In the genomic region with DNA sequence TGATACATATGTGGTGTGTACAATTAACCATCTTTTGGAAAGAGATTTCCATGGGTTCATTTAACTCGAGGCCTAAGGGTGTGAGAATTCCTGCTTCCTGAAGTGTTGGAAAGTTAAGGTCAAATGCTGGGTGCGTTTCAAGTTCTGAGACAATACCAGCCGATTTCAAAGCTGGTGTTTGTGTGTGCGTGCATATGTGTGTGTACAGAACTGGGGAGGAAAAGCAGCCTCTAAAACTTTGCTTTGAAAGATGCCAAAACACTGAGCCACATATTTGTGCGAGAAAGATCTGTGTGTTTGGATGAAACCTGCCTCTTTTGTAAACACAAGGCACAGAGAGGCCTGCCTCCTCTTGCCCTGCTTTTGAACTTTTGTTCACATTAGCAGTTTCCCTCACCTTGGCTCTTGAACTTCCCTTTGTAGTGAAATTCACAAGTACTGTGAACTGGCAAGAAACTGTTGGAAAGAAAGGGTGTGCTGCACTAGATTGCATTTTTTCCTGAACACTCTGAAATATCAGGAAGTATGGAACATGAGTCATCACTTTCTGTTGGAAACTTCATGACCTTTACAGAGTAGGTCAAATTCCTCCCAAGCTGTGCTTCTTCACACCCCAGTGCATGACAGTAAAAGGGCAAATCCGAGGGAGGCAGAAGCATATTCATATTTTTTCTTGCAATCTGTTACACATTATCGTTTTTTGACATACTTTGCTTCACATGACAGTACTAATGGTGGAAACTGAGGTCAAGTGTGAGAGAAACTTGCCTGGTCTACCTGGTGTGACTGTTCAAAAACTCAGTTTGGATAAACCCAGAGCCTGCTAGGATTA, we compare ENCODE assay signal across 1 cellular context.
TF ChIP-seq lines count a peak whose summit lies in the region.

No MANE protein-coding gene starts in this region.

TF ChIP-seq in K562, 482 proteins besides CTCF, POLR2A, EP300 and RAD21 (continued from another document and continues in another):
- TF ChIP-seq, protein P1, sequence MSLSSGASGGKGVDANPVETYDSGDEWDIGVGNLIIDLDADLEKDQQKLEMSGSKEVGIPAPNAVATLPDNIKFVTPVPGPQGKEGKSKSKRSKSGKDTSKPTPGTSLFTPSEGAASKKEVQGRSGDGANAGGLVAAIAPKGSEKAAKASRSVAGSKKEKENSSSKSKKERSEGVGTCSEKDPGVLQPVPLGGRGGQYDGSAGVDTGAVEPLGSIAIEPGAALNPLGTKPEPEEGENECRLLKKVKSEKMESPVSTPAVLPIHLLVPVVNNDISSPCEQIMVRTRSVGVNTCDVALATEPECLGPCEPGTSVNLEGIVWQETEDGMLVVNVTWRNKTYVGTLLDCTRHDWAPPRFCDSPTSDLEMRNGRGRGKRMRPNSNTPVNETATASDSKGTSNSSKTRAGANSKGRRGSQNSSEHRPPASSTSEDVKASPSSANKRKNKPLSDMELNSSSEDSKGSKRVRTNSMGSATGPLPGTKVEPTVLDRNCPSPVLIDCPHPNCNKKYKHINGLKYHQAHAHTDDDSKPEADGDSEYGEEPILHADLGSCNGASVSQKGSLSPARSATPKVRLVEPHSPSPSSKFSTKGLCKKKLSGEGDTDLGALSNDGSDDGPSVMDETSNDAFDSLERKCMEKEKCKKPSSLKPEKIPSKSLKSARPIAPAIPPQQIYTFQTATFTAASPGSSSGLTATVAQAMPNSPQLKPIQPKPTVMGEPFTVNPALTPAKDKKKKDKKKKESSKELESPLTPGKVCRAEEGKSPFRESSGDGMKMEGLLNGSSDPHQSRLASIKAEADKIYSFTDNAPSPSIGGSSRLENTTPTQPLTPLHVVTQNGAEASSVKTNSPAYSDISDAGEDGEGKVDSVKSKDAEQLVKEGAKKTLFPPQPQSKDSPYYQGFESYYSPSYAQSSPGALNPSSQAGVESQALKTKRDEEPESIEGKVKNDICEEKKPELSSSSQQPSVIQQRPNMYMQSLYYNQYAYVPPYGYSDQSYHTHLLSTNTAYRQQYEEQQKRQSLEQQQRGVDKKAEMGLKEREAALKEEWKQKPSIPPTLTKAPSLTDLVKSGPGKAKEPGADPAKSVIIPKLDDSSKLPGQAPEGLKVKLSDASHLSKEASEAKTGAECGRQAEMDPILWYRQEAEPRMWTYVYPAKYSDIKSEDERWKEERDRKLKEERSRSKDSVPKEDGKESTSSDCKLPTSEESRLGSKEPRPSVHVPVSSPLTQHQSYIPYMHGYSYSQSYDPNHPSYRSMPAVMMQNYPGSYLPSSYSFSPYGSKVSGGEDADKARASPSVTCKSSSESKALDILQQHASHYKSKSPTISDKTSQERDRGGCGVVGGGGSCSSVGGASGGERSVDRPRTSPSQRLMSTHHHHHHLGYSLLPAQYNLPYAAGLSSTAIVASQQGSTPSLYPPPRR (CRISPR knock-in tag; IDR thresholded peaks at IDR 0.05; ENCODE audit: borderline replicate concordance) = no peak
- TF ChIP-seq MEF2A (IDR thresholded peaks at IDR 0.05; ENCODE audit: control insufficient read depth, low read depth, low read length) (no peak), CBX2 (IDR thresholded peaks at IDR 0.05; ENCODE audit: insufficient read depth, low read length, poor library complexity, severe bottlenecking) (no peak), ZNF140 (CRISPR knock-in tag; IDR thresholded peaks at IDR 0.05) (no peak), MED1 (CRISPR knock-in tag; IDR thresholded peaks at IDR 0.05; ENCODE audit: borderline replicate concordance) (no peak), BCOR (IDR thresholded peaks at IDR 0.05) (no peak), POLR2B (IDR thresholded peaks at IDR 0.05; ENCODE audit: low read depth, partially characterized antibody) (no peak), ZNF408 (CRISPR knock-in tag; IDR thresholded peaks at IDR 0.05; ENCODE audit: low read depth) (no peak), ZNF197 (CRISPR knock-in tag; IDR thresholded peaks at IDR 0.05; ENCODE audit: low read depth) (peak; percentile 18; the same call in 1 of the 2 replicates), RFX7 (CRISPR knock-in tag; IDR thresholded peaks at IDR 0.05) (no peak), PHF21A (IDR thresholded peaks at IDR 0.05; ENCODE audit: borderline replicate concordance, low read depth) (no peak), PTTG1 (tag; IDR thresholded peaks at IDR 0.05; ENCODE audit: low read depth) (no peak), KDM1A (IDR thresholded peaks at IDR 0.05) (peak; percentile 42 to 51; a peak in 2 of 4 replicates), ZNF384 (IDR thresholded peaks at IDR 0.05; ENCODE audit: low read depth, low read length) (no peak), BRD9 (IDR thresholded peaks at IDR 0.05; ENCODE audit: low read depth, partially characterized antibody) (no peak), GATAD2A (IDR thresholded peaks at IDR 0.05) (no peak), ILK (tag; IDR thresholded peaks at IDR 0.05; ENCODE audit: borderline replicate concordance, low read depth) (no peak), ZNF764 (CRISPR knock-in tag; IDR thresholded peaks at IDR 0.05; ENCODE audit: low read depth) (no peak), RBM34 (IDR thresholded peaks at IDR 0.05; ENCODE audit: borderline replicate concordance, insufficient read depth, low read length) (no peak), ZNF830 (CRISPR knock-in tag; IDR thresholded peaks at IDR 0.05) (no peak), FOXA1 (IDR thresholded peaks at IDR 0.05; ENCODE audit: borderline replicate concordance) (no peak), NCOA1 (IDR thresholded peaks at IDR 0.05; ENCODE audit: low read depth) (no peak), SOX6 (IDR thresholded peaks at IDR 0.05) (no peak)
- TF ChIP-seq, protein P2, sequence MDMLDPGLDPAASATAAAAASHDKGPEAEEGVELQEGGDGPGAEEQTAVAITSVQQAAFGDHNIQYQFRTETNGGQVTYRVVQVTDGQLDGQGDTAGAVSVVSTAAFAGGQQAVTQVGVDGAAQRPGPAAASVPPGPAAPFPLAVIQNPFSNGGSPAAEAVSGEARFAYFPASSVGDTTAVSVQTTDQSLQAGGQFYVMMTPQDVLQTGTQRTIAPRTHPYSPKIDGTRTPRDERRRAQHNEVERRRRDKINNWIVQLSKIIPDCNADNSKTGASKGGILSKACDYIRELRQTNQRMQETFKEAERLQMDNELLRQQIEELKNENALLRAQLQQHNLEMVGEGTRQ (CRISPR knock-in tag; IDR thresholded peaks at IDR 0.05) = no peak
- TF ChIP-seq, protein P3, sequence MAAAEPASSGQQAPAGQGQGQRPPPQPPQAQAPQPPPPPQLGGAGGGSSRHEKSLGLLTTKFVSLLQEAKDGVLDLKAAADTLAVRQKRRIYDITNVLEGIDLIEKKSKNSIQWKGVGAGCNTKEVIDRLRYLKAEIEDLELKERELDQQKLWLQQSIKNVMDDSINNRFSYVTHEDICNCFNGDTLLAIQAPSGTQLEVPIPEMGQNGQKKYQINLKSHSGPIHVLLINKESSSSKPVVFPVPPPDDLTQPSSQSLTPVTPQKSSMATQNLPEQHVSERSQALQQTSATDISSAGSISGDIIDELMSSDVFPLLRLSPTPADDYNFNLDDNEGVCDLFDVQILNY (CRISPR knock-in tag; IDR thresholded peaks at IDR 0.05) = no peak
- TF ChIP-seq, protein P4, sequence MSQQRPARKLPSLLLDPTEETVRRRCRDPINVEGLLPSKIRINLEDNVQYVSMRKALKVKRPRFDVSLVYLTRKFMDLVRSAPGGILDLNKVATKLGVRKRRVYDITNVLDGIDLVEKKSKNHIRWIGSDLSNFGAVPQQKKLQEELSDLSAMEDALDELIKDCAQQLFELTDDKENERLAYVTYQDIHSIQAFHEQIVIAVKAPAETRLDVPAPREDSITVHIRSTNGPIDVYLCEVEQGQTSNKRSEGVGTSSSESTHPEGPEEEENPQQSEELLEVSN (IDR thresholded peaks at IDR 0.05; ENCODE audit: borderline replicate concordance in 1 of 2, extremely low read depth in 1 of 2, insufficient read depth in 1 of 2, insufficient read length in 1 of 2, low read depth in 1 of 2, low read length in 1 of 2, poor library complexity in 1 of 2, severe bottlenecking in 1 of 2) = no peak
- TF ChIP-seq, protein P5, sequence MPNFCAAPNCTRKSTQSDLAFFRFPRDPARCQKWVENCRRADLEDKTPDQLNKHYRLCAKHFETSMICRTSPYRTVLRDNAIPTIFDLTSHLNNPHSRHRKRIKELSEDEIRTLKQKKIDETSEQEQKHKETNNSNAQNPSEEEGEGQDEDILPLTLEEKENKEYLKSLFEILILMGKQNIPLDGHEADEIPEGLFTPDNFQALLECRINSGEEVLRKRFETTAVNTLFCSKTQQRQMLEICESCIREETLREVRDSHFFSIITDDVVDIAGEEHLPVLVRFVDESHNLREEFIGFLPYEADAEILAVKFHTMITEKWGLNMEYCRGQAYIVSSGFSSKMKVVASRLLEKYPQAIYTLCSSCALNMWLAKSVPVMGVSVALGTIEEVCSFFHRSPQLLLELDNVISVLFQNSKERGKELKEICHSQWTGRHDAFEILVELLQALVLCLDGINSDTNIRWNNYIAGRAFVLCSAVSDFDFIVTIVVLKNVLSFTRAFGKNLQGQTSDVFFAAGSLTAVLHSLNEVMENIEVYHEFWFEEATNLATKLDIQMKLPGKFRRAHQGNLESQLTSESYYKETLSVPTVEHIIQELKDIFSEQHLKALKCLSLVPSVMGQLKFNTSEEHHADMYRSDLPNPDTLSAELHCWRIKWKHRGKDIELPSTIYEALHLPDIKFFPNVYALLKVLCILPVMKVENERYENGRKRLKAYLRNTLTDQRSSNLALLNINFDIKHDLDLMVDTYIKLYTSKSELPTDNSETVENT (CRISPR knock-in tag; IDR thresholded peaks at IDR 0.05) = no peak
- TF ChIP-seq, protein P6, sequence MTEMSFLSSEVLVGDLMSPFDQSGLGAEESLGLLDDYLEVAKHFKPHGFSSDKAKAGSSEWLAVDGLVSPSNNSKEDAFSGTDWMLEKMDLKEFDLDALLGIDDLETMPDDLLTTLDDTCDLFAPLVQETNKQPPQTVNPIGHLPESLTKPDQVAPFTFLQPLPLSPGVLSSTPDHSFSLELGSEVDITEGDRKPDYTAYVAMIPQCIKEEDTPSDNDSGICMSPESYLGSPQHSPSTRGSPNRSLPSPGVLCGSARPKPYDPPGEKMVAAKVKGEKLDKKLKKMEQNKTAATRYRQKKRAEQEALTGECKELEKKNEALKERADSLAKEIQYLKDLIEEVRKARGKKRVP (CRISPR knock-in tag; IDR thresholded peaks at IDR 0.05) = no peak
- TF ChIP-seq, protein P7, sequence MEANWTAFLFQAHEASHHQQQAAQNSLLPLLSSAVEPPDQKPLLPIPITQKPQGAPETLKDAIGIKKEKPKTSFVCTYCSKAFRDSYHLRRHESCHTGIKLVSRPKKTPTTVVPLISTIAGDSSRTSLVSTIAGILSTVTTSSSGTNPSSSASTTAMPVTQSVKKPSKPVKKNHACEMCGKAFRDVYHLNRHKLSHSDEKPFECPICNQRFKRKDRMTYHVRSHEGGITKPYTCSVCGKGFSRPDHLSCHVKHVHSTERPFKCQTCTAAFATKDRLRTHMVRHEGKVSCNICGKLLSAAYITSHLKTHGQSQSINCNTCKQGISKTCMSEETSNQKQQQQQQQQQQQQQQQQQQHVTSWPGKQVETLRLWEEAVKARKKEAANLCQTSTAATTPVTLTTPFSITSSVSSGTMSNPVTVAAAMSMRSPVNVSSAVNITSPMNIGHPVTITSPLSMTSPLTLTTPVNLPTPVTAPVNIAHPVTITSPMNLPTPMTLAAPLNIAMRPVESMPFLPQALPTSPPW (CRISPR knock-in tag; IDR thresholded peaks at IDR 0.05) = no peak
- TF ChIP-seq, protein P8, sequence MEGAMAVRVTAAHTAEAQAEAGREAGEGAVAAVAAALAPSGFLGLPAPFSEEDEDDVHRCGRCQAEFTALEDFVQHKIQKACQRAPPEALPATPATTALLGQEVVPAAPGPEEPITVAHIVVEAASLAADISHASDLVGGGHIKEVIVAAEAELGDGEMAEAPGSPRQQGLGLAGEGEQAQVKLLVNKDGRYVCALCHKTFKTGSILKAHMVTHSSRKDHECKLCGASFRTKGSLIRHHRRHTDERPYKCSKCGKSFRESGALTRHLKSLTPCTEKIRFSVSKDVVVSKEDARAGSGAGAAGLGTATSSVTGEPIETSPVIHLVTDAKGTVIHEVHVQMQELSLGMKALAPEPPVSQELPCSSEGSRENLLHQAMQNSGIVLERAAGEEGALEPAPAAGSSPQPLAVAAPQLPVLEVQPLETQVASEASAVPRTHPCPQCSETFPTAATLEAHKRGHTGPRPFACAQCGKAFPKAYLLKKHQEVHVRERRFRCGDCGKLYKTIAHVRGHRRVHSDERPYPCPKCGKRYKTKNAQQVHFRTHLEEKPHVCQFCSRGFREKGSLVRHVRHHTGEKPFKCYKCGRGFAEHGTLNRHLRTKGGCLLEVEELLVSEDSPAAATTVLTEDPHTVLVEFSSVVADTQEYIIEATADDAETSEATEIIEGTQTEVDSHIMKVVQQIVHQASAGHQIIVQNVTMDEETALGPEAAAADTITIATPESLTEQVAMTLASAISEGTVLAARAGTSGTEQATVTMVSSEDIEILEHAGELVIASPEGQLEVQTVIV (CRISPR knock-in tag; IDR thresholded peaks at IDR 0.05; ENCODE audit: borderline replicate concordance) = no peak
- TF ChIP-seq, protein P9, sequence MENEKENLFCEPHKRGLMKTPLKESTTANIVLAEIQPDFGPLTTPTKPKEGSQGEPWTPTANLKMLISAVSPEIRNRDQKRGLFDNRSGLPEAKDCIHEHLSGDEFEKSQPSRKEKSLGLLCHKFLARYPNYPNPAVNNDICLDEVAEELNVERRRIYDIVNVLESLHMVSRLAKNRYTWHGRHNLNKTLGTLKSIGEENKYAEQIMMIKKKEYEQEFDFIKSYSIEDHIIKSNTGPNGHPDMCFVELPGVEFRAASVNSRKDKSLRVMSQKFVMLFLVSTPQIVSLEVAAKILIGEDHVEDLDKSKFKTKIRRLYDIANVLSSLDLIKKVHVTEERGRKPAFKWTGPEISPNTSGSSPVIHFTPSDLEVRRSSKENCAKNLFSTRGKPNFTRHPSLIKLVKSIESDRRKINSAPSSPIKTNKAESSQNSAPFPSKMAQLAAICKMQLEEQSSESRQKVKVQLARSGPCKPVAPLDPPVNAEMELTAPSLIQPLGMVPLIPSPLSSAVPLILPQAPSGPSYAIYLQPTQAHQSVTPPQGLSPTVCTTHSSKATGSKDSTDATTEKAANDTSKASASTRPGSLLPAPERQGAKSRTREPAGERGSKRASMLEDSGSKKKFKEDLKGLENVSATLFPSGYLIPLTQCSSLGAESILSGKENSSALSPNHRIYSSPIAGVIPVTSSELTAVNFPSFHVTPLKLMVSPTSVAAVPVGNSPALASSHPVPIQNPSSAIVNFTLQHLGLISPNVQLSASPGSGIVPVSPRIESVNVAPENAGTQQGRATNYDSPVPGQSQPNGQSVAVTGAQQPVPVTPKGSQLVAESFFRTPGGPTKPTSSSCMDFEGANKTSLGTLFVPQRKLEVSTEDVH (IDR thresholded peaks at IDR 0.05; ENCODE audit: low read depth, partially characterized antibody) = no peak
- TF ChIP-seq, protein P10, sequence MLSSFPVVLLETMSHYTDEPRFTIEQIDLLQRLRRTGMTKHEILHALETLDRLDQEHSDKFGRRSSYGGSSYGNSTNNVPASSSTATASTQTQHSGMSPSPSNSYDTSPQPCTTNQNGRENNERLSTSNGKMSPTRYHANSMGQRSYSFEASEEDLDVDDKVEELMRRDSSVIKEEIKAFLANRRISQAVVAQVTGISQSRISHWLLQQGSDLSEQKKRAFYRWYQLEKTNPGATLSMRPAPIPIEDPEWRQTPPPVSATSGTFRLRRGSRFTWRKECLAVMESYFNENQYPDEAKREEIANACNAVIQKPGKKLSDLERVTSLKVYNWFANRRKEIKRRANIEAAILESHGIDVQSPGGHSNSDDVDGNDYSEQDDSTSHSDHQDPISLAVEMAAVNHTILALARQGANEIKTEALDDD (IDR thresholded peaks at IDR 0.05) = no peak
- TF ChIP-seq, protein P11, sequence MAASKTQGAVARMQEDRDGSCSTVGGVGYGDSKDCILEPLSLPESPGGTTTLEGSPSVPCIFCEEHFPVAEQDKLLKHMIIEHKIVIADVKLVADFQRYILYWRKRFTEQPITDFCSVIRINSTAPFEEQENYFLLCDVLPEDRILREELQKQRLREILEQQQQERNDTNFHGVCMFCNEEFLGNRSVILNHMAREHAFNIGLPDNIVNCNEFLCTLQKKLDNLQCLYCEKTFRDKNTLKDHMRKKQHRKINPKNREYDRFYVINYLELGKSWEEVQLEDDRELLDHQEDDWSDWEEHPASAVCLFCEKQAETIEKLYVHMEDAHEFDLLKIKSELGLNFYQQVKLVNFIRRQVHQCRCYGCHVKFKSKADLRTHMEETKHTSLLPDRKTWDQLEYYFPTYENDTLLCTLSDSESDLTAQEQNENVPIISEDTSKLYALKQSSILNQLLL (CRISPR knock-in tag; IDR thresholded peaks at IDR 0.05; ENCODE audit: borderline replicate concordance) = no peak
